Comparison of ENCODE assay signal across 16 cellular contexts in the genomic region with DNA sequence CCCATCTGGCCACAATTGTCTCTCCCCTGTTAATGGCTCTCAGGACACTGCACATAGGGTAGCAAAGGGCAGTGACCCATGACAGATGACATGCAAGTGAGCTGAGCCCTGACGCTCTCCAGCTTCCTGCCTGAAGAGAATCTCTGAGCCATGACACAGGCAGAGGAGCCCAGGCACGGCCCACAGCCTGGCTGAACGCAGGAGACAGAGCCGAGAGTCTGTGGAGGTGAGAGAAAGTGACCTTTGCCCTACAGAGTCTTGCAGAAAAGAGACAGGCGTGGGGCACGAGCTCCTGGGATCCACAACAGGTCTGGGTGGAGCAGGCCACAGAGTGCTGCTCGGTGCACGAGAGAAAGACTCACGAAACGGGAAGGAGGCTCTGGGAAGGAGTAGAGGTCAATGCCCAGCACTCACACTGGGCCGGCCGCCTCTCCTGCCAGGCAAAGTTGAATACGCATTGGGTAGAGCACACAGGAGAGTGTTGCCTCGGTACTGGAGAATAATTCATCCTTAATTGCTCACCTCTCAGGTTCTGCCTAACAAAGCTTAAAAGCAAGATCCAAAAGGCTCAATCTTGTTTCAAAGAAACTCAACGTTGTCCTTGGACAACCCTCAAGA.
DNase-seq lines count a peak whose midpoint lies in the region; ATAC-seq, FAIRE-seq and TF ChIP-seq lines count a peak whose summit lies in the region.
"Had no signal": no experiment of that assay in that cellular context is flagged by ENCODE, and none has a peak within 500 bp of the region (broad histone marks: within the 10 kb centered on the region; RNA-seq: fewer than 3 reads in every experiment).

No MANE protein-coding gene starts in this region.

- H3K27ac Mint-ChIP-seq in GM23338 (no peak overlapping the region), mesothelial cell of epicardium (no peak overlapping the region)
- H3K27ac Mint-ChIP-seq: B cell had no signal

- H3K36me3 Mint-ChIP-seq in GM23338 (ENCODE audit: low read depth) (no peaks in the 10 kb centered on the region), mesothelial cell of epicardium (no peaks in the 10 kb centered on the region)

- peaks cover 18% of the 10 kb centered on the region for H3K4me1 Mint-ChIP-seq in GM23338
- H3K4me1 Mint-ChIP-seq in mesothelial cell of epicardium: peaks cover 12% of the 10 kb centered on the region

- RAD21 ChIA-PET in GM12878 (lab: Charles Lee; ENCODE audit: unreplicated experiment): no interaction called here

- FAIRE-seq in GM12878 (lab: Jason Lieb, UNC): no peak
- FAIRE-seq: endothelial cell of umbilical vein had no signal

- H3K27ac ChIP-seq in BLaER1 (peak overlapping the region; percentile 8; the same call in 1 of the 2 replicates), GM23338 (ENCODE audit: low read depth) (no peak overlapping the region), GM12878 (ENCODE audit: control insufficient read depth, insufficient read depth) (no peak overlapping the region), SK-N-SH (ENCODE audit: low read depth in 2 of 2, low read length in 1 of 2) (no peak overlapping the region)
- H3K27ac ChIP-seq: HL-60, spleen had no signal

- TF ChIP-seq EP300 in GM12878 (IDR thresholded peaks at IDR 0.05; ENCODE audit: borderline replicate concordance in 1 of 2, control insufficient read depth in 1 of 2, low read depth in 2 of 2, low read length in 2 of 2) (no peak), SK-N-SH (IDR thresholded peaks at IDR 0.05; ENCODE audit: borderline replicate concordance in 1 of 2, low read depth in 1 of 2, low read length in 1 of 2) (no peak)

- no peaks in the 10 kb centered on the region for H3K79me2 ChIP-seq in GM23338 (replicated peaks; ENCODE audit: insufficient read depth)
- no peaks in the 10 kb centered on the region for H3K79me2 ChIP-seq in GM12878 (ENCODE audit: control insufficient read depth, insufficient read depth, low read length)
- H3K79me2 ChIP-seq in SK-N-SH (ENCODE audit: insufficient read depth): no peaks in the 10 kb centered on the region

- intact Hi-C loops in GM12878 (cut with micrococcal nuclease; ENCODE audit: unreplicated experiment): no loop called here

- no TSS peak for BruUV-seq in GM12878 (replicated peaks; lab: Mats Ljungman, UMichigan)

- H3K9me3 Mint-ChIP-seq in GM23338: no peaks in the 10 kb centered on the region
- H3K9me3 Mint-ChIP-seq in mesothelial cell of epicardium: no peaks in the 10 kb centered on the region

- no peaks in the 10 kb centered on the region for H3F3A ChIP-seq in GM23338 (replicated peaks; ENCODE audit: low read depth)
- H3F3A ChIP-seq in SK-N-SH (replicated peaks; ENCODE audit: insufficient read depth): no peaks in the 10 kb centered on the region

- H3K36me3 ChIP-seq in BLaER1: no peaks in the 10 kb centered on the region
- H3K36me3 ChIP-seq in GM23338 (ENCODE audit: insufficient read depth): no peaks in the 10 kb centered on the region
- H3K36me3 ChIP-seq in GM12878 (ENCODE audit: control insufficient read depth in 2 of 2, insufficient read depth in 2 of 2, low read length in 1 of 2): no peaks in the 10 kb centered on the region
- no peaks in the 10 kb centered on the region for H3K36me3 ChIP-seq in SK-N-SH (replicated peaks in 1 of 2; ENCODE audit: control insufficient read depth in 1 of 2, insufficient read depth in 2 of 2, low read length in 1 of 2)
- H3K36me3 ChIP-seq: MG63, spleen had no signal

- no peaks in the 10 kb centered on the region for H4K20me1 ChIP-seq in BLaER1
- no peaks in the 10 kb centered on the region for H4K20me1 ChIP-seq in GM23338 (replicated peaks; ENCODE audit: insufficient read depth)
- no peaks in the 10 kb centered on the region for H4K20me1 ChIP-seq in GM12878 (ENCODE audit: control insufficient read depth, insufficient read depth)
- H4K20me1 ChIP-seq in SK-N-SH (ENCODE audit: insufficient read depth): no peaks in the 10 kb centered on the region

- H3K9ac ChIP-seq in BLaER1 (no peak overlapping the region), GM12878 (ENCODE audit: control insufficient read depth, insufficient read depth, low read length) (no peak overlapping the region), SK-N-SH (no peak overlapping the region)

- in situ Hi-C loops in GM12878 (cut with MboI): no loop called here
- in situ Hi-C loops in KBM-7 (cut with MboI; ENCODE audit: low pct_unique_long_range_greater_than_20kb, low sequenced_read_pairs): no loop called here

- no peak for TF ChIP-seq POLR2A in GM12878 (IDR thresholded peaks at IDR 0.05; ENCODE audit: low read depth, low read length)

- H3K4me2 ChIP-seq in BLaER1 (peak overlapping the region; percentile 73), GM23338 (peak overlapping the region; percentile 77), GM12878 (ENCODE audit: control insufficient read depth, insufficient read depth) (no peak overlapping the region), SK-N-SH (no peak overlapping the region)

- SMC1A ChIA-PET in GM12878 (lab: Charles Lee; ENCODE audit: uncharacterized antibody, unreplicated experiment): no interaction called here

- no peak overlapping the region for H3K4me3 ChIP-seq in BLaER1
- H3K4me3 ChIP-seq in GM23338: peak overlapping the region; percentile 54
- H3K4me3 ChIP-seq in GM12878: no peak overlapping the region
- H3K4me3 ChIP-seq in SK-N-SH (ENCODE audit: low read depth in 2 of 2, low read length in 1 of 2): no peak overlapping the region
- H3K4me3 ChIP-seq: MG63, spleen had no signal

- CTCF ChIA-PET in GM12878 (lab: Yijun Ruan, JAX) (interaction anchor here (0.6 kb wide), 1 partner anchor 20 kb away, joined by 3 read pairs; no protein-coding TSS in a partner anchor), SK-N-SH (lab: Yijun Ruan, JAX) (no interaction called here)

- DNase-seq in GM23338 (ENCODE audit: low spot score) (peak; percentile 41), GM12878 (ENCODE audit: low read depth, low spot score) (no peak), mesothelial cell of epicardium (ENCODE audit: low spot score in 2 of 2, unreplicated experiment in 2 of 2) (no peak), NCI-H2107 (lab: John Stamatoyannopoulos, UW) (no peak), KBM-7 (no peak), SK-N-SH (no peak), DMS79 (lab: John Stamatoyannopoulos, UW) (no peak)
- DNase-seq: activated CD8-positive, alpha-beta memory T cell treated with anti-CD3 and anti-CD28 coated beads, Interleukin-2, amount 50 U/mL, for 48 hours; GDM1; MG63; NCI-H2227 treated with DMSO at 0.1 percent for 48 hours; spleen had no signal

- peaks cover 28% of the 10 kb centered on the region for H3K4me1 ChIP-seq in BLaER1
- H3K4me1 ChIP-seq in GM23338 (ENCODE audit: insufficient read depth): peaks cover 9% of the 10 kb centered on the region; the same call in 1 of the 2 replicates
- H3K4me1 ChIP-seq in GM12878 (ENCODE audit: control insufficient read depth, insufficient read depth, low read length): no peaks in the 10 kb centered on the region
- no peaks in the 10 kb centered on the region for H3K4me1 ChIP-seq in SK-N-SH (ENCODE audit: control insufficient read depth in 1 of 2, insufficient read depth in 2 of 2, low read depth in 1 of 2, low read length in 1 of 2)
- H3K4me1 ChIP-seq: spleen had no signal

- H3K27me3 ChIP-seq in BLaER1: no peaks in the 10 kb centered on the region
- H3K27me3 ChIP-seq in GM23338 (ENCODE audit: insufficient read depth): peaks cover 5% of the 10 kb centered on the region; the same call in 1 of the 2 replicates
- H3K27me3 ChIP-seq in GM12878 (replicated peaks in 1 of 2; ENCODE audit: control insufficient read depth in 2 of 2, insufficient read depth in 2 of 2, low read length in 1 of 2): peaks cover 0 to under 1% of the 10 kb centered on the region in 2 experiments; a peak in 2 of 4 replicates
- H3K27me3 ChIP-seq in SK-N-SH (ENCODE audit: insufficient read depth): peaks cover 42% of the 10 kb centered on the region

- H3K9me3 ChIP-seq in BLaER1: no peaks in the 10 kb centered on the region
- H3K9me3 ChIP-seq in GM12878 (replicated peaks; ENCODE audit: control insufficient read depth, insufficient read depth, low read length): no peaks in the 10 kb centered on the region
- H3K9me3 ChIP-seq in SK-N-SH: no peaks in the 10 kb centered on the region
- H3K9me3 ChIP-seq: spleen had no signal

- 33% methylated on average over 14 of the region's 15 CpGs for WGBS in GM12878 (ENCODE audit: insufficient coverage, insufficient replicate concordance, low lambda C conversion rate, missing lambda C conversion rate)
- WGBS in SK-N-SH (ENCODE audit: low lambda C conversion rate): 21% methylated on average over 15 of the region's 15 CpGs

- ATAC-seq in GM23338 (peak; percentile 89), GM12878 (peak; percentile 49)

- H3K27me3 Mint-ChIP-seq in GM23338 (ENCODE audit: insufficient read depth, low read depth, poor library complexity) (peaks cover 12% of the 10 kb centered on the region), mesothelial cell of epicardium (ENCODE audit: low read depth) (peaks cover 4% of the 10 kb centered on the region)

- POLR2A ChIA-PET in GM12878 (lab: Charles Lee): no interaction called here
- POLR2A ChIA-PET in SK-N-SH (lab: Yijun Ruan, JAX): no interaction called here

- H3K9me2 ChIP-seq in GM23338 (ENCODE audit: insufficient read depth): no peaks in the 10 kb centered on the region
- H3K9me2 ChIP-seq in SK-N-SH: no peaks in the 10 kb centered on the region

- H3K4me3 Mint-ChIP-seq in GM23338 (peak overlapping the region; percentile 83), mesothelial cell of epicardium (peak overlapping the region; percentile 65)
- H3K4me3 Mint-ChIP-seq: B cell had no signal

- TF ChIP-seq CTCF in GM23338 (conservative IDR thresholded peaks at IDR 0.05; ENCODE audit: low read depth in 2 of 2) (no peak), GM12878 (IDR thresholded peaks at IDR 0.05 in 2 of 3, conservative IDR thresholded peaks at IDR 0.05 in 1 of 3; ENCODE audit: control insufficient read depth in 2 of 3, extremely low read depth in 1 of 3, insufficient read depth in 1 of 3, low read depth in 3 of 3, low read length in 3 of 3) (no peak), mesothelial cell of epicardium (IDR thresholded peaks at IDR 0.05; ENCODE audit: unreplicated experiment) (no peak), SK-N-SH (IDR thresholded peaks at IDR 0.05) (no peak)

- peak overlapping the region; percentile 97 for H2AFZ ChIP-seq in GM23338
- H2AFZ ChIP-seq in GM12878 (ENCODE audit: control insufficient read depth, low read depth, low read length): no peak overlapping the region
- H2AFZ ChIP-seq in SK-N-SH (ENCODE audit: low read depth): no peak overlapping the region

- TF ChIP-seq RAD21 in GM12878 (IDR thresholded peaks at IDR 0.05; ENCODE audit: insufficient read depth, low read depth, low read length): no peak
- no peak for TF ChIP-seq RAD21 in SK-N-SH (IDR thresholded peaks at IDR 0.05; ENCODE audit: low read length)

TF ChIP-seq in GM23338, 12 proteins besides CTCF, POLR2A, EP300 and RAD21 (continues in another document):
- TF ChIP-seq POLR2AphosphoS5 (IDR thresholded peaks at IDR 0.05; ENCODE audit: low read depth): no peak
- no peak for TF ChIP-seq STAT1 (IDR thresholded peaks at IDR 0.05; ENCODE audit: unreplicated experiment)

TF ChIP-seq in GM12878, 131 proteins besides CTCF, POLR2A, EP300 and RAD21 (continues in another document):
- no peak for TF ChIP-seq SMAD1 (IDR thresholded peaks at IDR 0.05; ENCODE audit: low read depth, partially characterized antibody)

TF ChIP-seq in SK-N-SH, 30 proteins besides CTCF, POLR2A, EP300 and RAD21 (continues in another document):
- TF ChIP-seq GABPA (IDR thresholded peaks at IDR 0.05; ENCODE audit: low read depth): no peak
- TF ChIP-seq JUND (IDR thresholded peaks at IDR 0.05): no peak
- no peak for TF ChIP-seq FOXM1 (IDR thresholded peaks at IDR 0.05; ENCODE audit: low read depth)

Comparison
In these comparisons a context has a peak if more than half of its experiments do, and no peak if none do; other contexts are left out.
1. H3K4me2 ChIP-seq: peak in BLaER1 (single experiment) and GM23338 (single experiment); none in GM12878 (single experiment) and SK-N-SH (single experiment).